Comparison of ENCODE assay signal across 12 cellular contexts in genomic region chr1:229887043-229887822, GRCh38.
A peak's percentile ranks its signal among the peaks of the same experiment; 100 is the strongest.
DNase-seq lines count a peak whose midpoint lies in the region; ATAC-seq and TF ChIP-seq lines count a peak whose summit lies in the region.
"Had no signal": no experiment of that assay in that cellular context is flagged by ENCODE, and none has a peak within 500 bp of the region (broad histone marks: within the 10 kb centered on the region; RNA-seq: fewer than 3 reads in every experiment).

No MANE protein-coding gene starts in this region.

- DNase-seq in MCF 10A (ENCODE audit: unreplicated experiment) (peak; percentile 97), breast epithelium (ENCODE audit: low spot score in 2 of 2) (no peak), mammary epithelial cell (peak; percentile 97), left lobe of liver (ENCODE audit: low spot score) (peak; percentile 78), aorta (no peak), DMS153 (lab: John Stamatoyannopoulos, UW) (no peak), dedifferentiated amniotic fluid mesenchymal stem cell (ENCODE audit: extremely low spot score) (no peak)
- DNase-seq in NK-92 treated with Interleukin-12 subunit alpha and Interleukin-12 subunit beta, amount 100 ng/mL, for 24 hours (lab: John Stamatoyannopoulos, UW) = no peak
- DNase-seq: activated T-cell treated with anti-CD3 and anti-CD28 coated beads, Interleukin-2, amount 50 U/mL, for 1 hour; lower lobe of right lung; NCI-H345; uterus had no signal

- no peaks in the 10 kb centered on the region for H3K9me3 Mint-ChIP-seq in MCF 10A (ENCODE audit: unreplicated experiment)

- H3K27me3 ChIP-seq in breast epithelium (peaks cover 0 to 10% of the 10 kb centered on the region in 2 donors), mammary epithelial cell (ENCODE audit: insufficient read depth, low read length) (peaks cover 10% of the 10 kb centered on the region), aorta (ENCODE audit: control insufficient read depth in 1 of 2, insufficient read depth in 2 of 2, low read length in 1 of 2) (no peaks in the 10 kb centered on the region)
- H3K27me3 ChIP-seq: uterus had no signal

- intact Hi-C loops in MCF 10A (cut with micrococcal nuclease) = loop anchor here (1.0 to 10.0 kb wide), 4 partner anchors 42 to 428 kb away; partner anchors contain the start of gene GALNT2
- intact Hi-C loops in breast epithelium (cut with DNase I; ENCODE audit: low total_unique reads) = no loop called here
- intact Hi-C loops in mammary epithelial cell (cut with micrococcal nuclease) = loop anchor here (5.0 kb wide), 2 partner anchors 180 to 195 kb away; partner anchors contain the start of gene GALNT2
- intact Hi-C loops in aorta (cut with DNase I) = no loop called here

- no peak overlapping the region for H3K9ac ChIP-seq in mammary epithelial cell (ENCODE audit: insufficient read depth, low read length)

- no peak for TF ChIP-seq POLR2A in breast epithelium (IDR thresholded peaks at IDR 0.05)

- H3K27ac Mint-ChIP-seq in MCF 10A (ENCODE audit: low read depth, unreplicated experiment) = peak overlapping the region; percentile 71

- H4K20me1 ChIP-seq in mammary epithelial cell (ENCODE audit: insufficient read depth, low read length) = peaks cover 4% of the 10 kb centered on the region

- in situ Hi-C loops in mammary epithelial cell (cut with MboI; ENCODE audit: low sequenced_read_pairs in 2 of 2) = loop anchor here in 1 of 2 donors (25.0 kb wide), 1 partner anchor 100 kb away; no protein-coding TSS in a partner anchor

- no peaks in the 10 kb centered on the region for H3K36me3 Mint-ChIP-seq in MCF 10A (ENCODE audit: insufficient read depth, unreplicated experiment)

- dilution Hi-C loops in mammary epithelial cell (cut with HindIII; ENCODE audit: low sequenced_read_pairs) = loop anchor here (5.0 to 10.0 kb wide), 2 partner anchors 58 to 105 kb away; no protein-coding TSS in a partner anchor

- BruUV-seq in MCF 10A (replicated peaks; lab: Mats Ljungman, UMichigan) = no TSS peak
- BruUV-seq in mammary epithelial cell (replicated peaks; lab: Mats Ljungman, UMichigan) = no TSS peak

- POLR2A ChIA-PET in MCF 10A (lab: Yijun Ruan, JAX) = interaction anchor here (0.5 to 3.8 kb wide), 27 partner anchors 8 to 576 kb away, joined by 3 to 25 read pairs (median 4); partner anchors contain the start of gene GALNT2

- H3K4me2 ChIP-seq in mammary epithelial cell (ENCODE audit: insufficient read depth, low read depth, low read length) = no peak overlapping the region

- H3K36me3 ChIP-seq in breast epithelium (no peaks in the 10 kb centered on the region), mammary epithelial cell (ENCODE audit: insufficient read depth, low read length) (no peaks in the 10 kb centered on the region), aorta (ENCODE audit: control insufficient read depth in 1 of 2, insufficient read depth in 2 of 2, low read length in 1 of 2) (no peaks in the 10 kb centered on the region)
- H3K36me3 ChIP-seq: lower lobe of right lung, uterus had no signal

- H3K9me3 ChIP-seq in breast epithelium = peaks cover 0 to 18% of the 10 kb centered on the region in 2 donors
- H3K9me3 ChIP-seq in mammary epithelial cell (replicated peaks; ENCODE audit: insufficient read depth, low read length) = no peaks in the 10 kb centered on the region
- no peaks in the 10 kb centered on the region for H3K9me3 ChIP-seq in aorta (ENCODE audit: control insufficient read depth, low read length)
- H3K9me3 ChIP-seq: lower lobe of right lung, uterus had no signal

- no peak overlapping the region for H3K27ac ChIP-seq in breast epithelium
- no peak overlapping the region for H3K27ac ChIP-seq in mammary epithelial cell (ENCODE audit: insufficient read depth, low read depth, low read length)
- H3K27ac ChIP-seq in aorta (ENCODE audit: low read depth in 1 of 2, low read length in 2 of 2) = no peak overlapping the region
- H3K27ac ChIP-seq: lower lobe of right lung, uterus had no signal

- H3K27me3 Mint-ChIP-seq in MCF 10A (ENCODE audit: insufficient read depth, unreplicated experiment) = peaks cover 8% of the 10 kb centered on the region

- H3K4me1 ChIP-seq in breast epithelium (no peaks in the 10 kb centered on the region), mammary epithelial cell (ENCODE audit: insufficient read depth, low read length) (peaks cover 19% of the 10 kb centered on the region), aorta (ENCODE audit: control insufficient read depth in 1 of 2, insufficient read depth in 2 of 2, low read length in 2 of 2) (peaks cover 0 to 4% of the 10 kb centered on the region in 2 donors)
- H3K4me1 ChIP-seq: lower lobe of right lung, uterus had no signal

- WGBS in mammary epithelial cell (ENCODE audit: low coverage, missing lambda C conversion rate) = 29% methylated on average over 3 of the region's 3 CpGs
- 40 to 48% methylated on average over 3 of the region's 3 CpGs for WGBS in aorta, 2 donors

- peaks cover 30% of the 10 kb centered on the region for H3K4me1 Mint-ChIP-seq in MCF 10A (ENCODE audit: insufficient read depth, unreplicated experiment)

- CTCF ChIA-PET in MCF 10A (lab: Yijun Ruan, JAX) (interaction anchor here (0.6 to 1.5 kb wide), 15 partner anchors 11 to 420 kb away, joined by 3 to 6 read pairs (median 3); no protein-coding TSS in a partner anchor), mammary epithelial cell (lab: Charles Lee; ENCODE audit: low non-redundant PET) (no interaction called here)

- H3K79me2 ChIP-seq in mammary epithelial cell (ENCODE audit: insufficient read depth, low read length) = no peaks in the 10 kb centered on the region

- TF ChIP-seq CTCF in MCF 10A (IDR thresholded peaks at IDR 0.05; ENCODE audit: unreplicated experiment) = no peak
- TF ChIP-seq CTCF in breast epithelium (IDR thresholded peaks at IDR 0.05) = no peak
- TF ChIP-seq CTCF in mammary epithelial cell (conservative IDR thresholded peaks at IDR 0.05 in 1 of 2, IDR thresholded peaks at IDR 0.05 in 1 of 2; ENCODE audit: extremely low read depth in 1 of 2, insufficient read depth in 1 of 2, low read depth in 1 of 2, low read length in 2 of 2) = no peak

- H2AFZ ChIP-seq in mammary epithelial cell (ENCODE audit: low read depth, low read length) = no peak overlapping the region

- H3K4me3 ChIP-seq in breast epithelium (no peak overlapping the region), mammary epithelial cell (replicated peaks in 1 of 3; ENCODE audit: insufficient read depth in 1 of 3, low read depth in 2 of 3, low read length in 3 of 3) (no peak overlapping the region), aorta (ENCODE audit: low read length in 2 of 2) (no peak overlapping the region)
- H3K4me3 ChIP-seq: lower lobe of right lung, uterus had no signal

- ATAC-seq in left lobe of liver (peak; percentile 80), aorta (ENCODE audit: low FRiP score) (peak; percentile 71)
- ATAC-seq: lower lobe of right lung had no signal

- no peak overlapping the region for H3K4me3 Mint-ChIP-seq in MCF 10A (ENCODE audit: unreplicated experiment)

Comparison
In these comparisons a context has a peak if more than half of its experiments do, and no peak if none do; other contexts are left out.
1. DNase-seq: peak in MCF 10A (single experiment), mammary epithelial cell (single experiment) and left lobe of liver (single experiment); none in breast epithelium (0 of 2), aorta (0 of 2), DMS153 (single experiment), NK-92 treated with Interleukin-12 subunit alpha and Interleukin-12 subunit beta, amount 100 ng/mL, for 24 hours (single experiment) and dedifferentiated amniotic fluid mesenchymal stem cell (single experiment).
2. intact Hi-C loops: an anchor here in MCF 10A (1.0 to 10.0 kb wide) and mammary epithelial cell (5.0 kb wide); none called in breast epithelium and aorta.